21 cellular contexts compared by ENCODE assay signal in genomic region chr12:99367181-99367580, GRCh38.
"Had no signal": no experiment of that assay in that cellular context is flagged by ENCODE, and none has a peak within 500 bp of the region (broad histone marks: within the 10 kb centered on the region; RNA-seq: fewer than 3 reads in every experiment).

No MANE protein-coding gene starts in this region.

- FAIRE-seq: endometrium, frontal cortex, small intestine, urothelium cell line had no signal

- H3K27me3 ChIP-seq: heart left ventricle, neutrophil, suprapubic skin, thyroid gland had no signal

- H3K4me1 ChIP-seq: heart left ventricle, suprapubic skin, thyroid gland had no signal

- ATAC-seq: esophagus mucosa; heart left ventricle; right cardiac atrium; stimulated activated effector memory CD8-positive, alpha-beta T cell treated with anti-CD3 and anti-CD28 coated beads, Interleukin-12 subunit alpha, Interleukin-12 subunit beta, amount 100 ng/mL, for 72 hours; stimulated activated naive CD8-positive, alpha-beta T cell treated with anti-CD3 and anti-CD28 coated beads, Interleukin-15, Interleukin-2, amounts not matched to agents 100 U/mL and 50 U/mL, for 24 hours had no signal

- H3K36me3 Mint-ChIP-seq: naive B cell; stimulated activated effector memory CD8-positive, alpha-beta T cell treated with anti-CD3 and anti-CD28 coated beads, Interleukin-12 subunit alpha, Interleukin-12 subunit beta, amount 100 ng/mL, for 72 hours; type B pancreatic cell had no signal

- H3K4me3 Mint-ChIP-seq: naive B cell; nephron; stimulated activated effector memory CD8-positive, alpha-beta T cell treated with anti-CD3 and anti-CD28 coated beads, Interleukin-12 subunit alpha, Interleukin-12 subunit beta, amount 100 ng/mL, for 72 hours; type B pancreatic cell had no signal

- H3K9me3 Mint-ChIP-seq: nephron, type B pancreatic cell had no signal

- H3K36me3 ChIP-seq: heart left ventricle, neutrophil, suprapubic skin, thyroid gland had no signal

- H3K4me1 Mint-ChIP-seq: naive B cell; nephron; stimulated activated effector memory CD8-positive, alpha-beta T cell treated with anti-CD3 and anti-CD28 coated beads, Interleukin-12 subunit alpha, Interleukin-12 subunit beta, amount 100 ng/mL, for 72 hours had no signal

- H3K9me3 ChIP-seq: heart left ventricle, neutrophil, suprapubic skin, thyroid gland had no signal

- H3K27ac ChIP-seq: heart left ventricle, neutrophil, suprapubic skin, thyroid gland had no signal

- H3K27me3 Mint-ChIP-seq: naive B cell, type B pancreatic cell had no signal

- H3K27ac Mint-ChIP-seq: naive B cell; stimulated activated effector memory CD8-positive, alpha-beta T cell treated with anti-CD3 and anti-CD28 coated beads, Interleukin-12 subunit alpha, Interleukin-12 subunit beta, amount 100 ng/mL, for 72 hours; type B pancreatic cell had no signal

- DNase-seq: effector memory CD4-positive, alpha-beta T cell; heart left ventricle; hypothalamus; kidney glomerular epithelial cell; mesendoderm; naive B cell; posterior cingulate gyrus; right cardiac atrium; small intestine; stimulated activated CD4-positive, alpha-beta T cell treated with anti-CD3 and anti-CD28 coated beads, Interleukin-12 subunit alpha, Interleukin-12 subunit beta, amount 100 ng/mL, for 4 hours; stimulated activated naive CD8-positive, alpha-beta T cell treated with anti-CD3 and anti-CD28 coated beads, Interleukin-15, Interleukin-2, amounts not matched to agents 100 U/mL and 50 U/mL, for 24 hours; thyroid gland had no signal

- H3K4me3 ChIP-seq: heart left ventricle, suprapubic skin, thyroid gland had no signal
